1 cellular context compared by ENCODE assay signal in the genomic region with DNA sequence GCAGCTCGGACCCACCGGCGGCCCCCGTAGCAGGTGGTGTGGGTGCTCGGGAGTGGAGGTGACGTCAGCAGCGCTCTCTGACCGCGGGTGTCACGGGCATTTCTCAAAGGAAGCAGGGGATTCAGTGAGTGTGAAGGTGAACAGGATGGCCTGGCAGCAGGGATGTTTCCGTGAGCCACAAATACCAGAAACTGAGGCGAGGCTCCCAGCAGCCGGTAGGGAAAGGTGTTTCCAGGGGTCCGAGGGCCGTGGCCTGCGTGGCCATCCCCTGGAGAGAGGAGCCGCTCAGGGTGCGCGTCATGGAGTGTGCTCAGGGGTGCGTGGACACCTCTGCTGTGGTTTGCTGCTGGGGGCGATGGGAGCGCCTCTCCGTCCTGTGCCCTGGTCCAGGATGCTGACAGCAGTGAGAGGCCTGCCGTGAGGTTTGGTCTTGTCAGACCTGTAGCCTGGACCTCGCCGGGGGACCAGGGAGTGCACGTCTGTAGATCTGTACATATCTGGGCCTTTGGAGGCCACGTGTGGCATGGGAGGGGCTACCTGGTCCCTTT.
TF ChIP-seq lines count a peak whose summit lies in the region.

No MANE protein-coding gene starts in this region.

TF ChIP-seq in HepG2, 621 proteins besides CTCF, POLR2A, EP300 and RAD21:
- TF ChIP-seq TAF1 (CRISPR knock-in tag; IDR thresholded peaks at IDR 0.05) (no peak), ZNF790 (CRISPR knock-in tag; IDR thresholded peaks at IDR 0.05; ENCODE audit: borderline replicate concordance) (no peak), ZNF605 (CRISPR knock-in tag; IDR thresholded peaks at IDR 0.05) (no peak), CBFB (CRISPR knock-in tag; IDR thresholded peaks at IDR 0.05) (no peak), ZNF101 (CRISPR knock-in tag; IDR thresholded peaks at IDR 0.05; ENCODE audit: borderline replicate concordance, low read depth) (no peak), ZNF562 (CRISPR knock-in tag; IDR thresholded peaks at IDR 0.05; ENCODE audit: borderline replicate concordance) (no peak)
